21 cellular contexts compared by ENCODE assay signal in genomic region chr6:105573138-105573537, GRCh38.
DNase-seq lines count a peak whose midpoint lies in the region; FAIRE-seq and TF ChIP-seq lines count a peak whose summit lies in the region.
"Had no signal": no experiment of that assay in that cellular context is flagged by ENCODE, and none has a peak within 500 bp of the region (broad histone marks: within the 10 kb centered on the region; RNA-seq: fewer than 3 reads in every experiment).

No MANE protein-coding gene starts in this region.

- H3K4ac ChIP-seq in mesenchymal stem cell (ENCODE audit: low read depth in 1 of 2, low read length in 2 of 2): no peak overlapping the region

- H3K4me2 ChIP-seq in astrocyte (ENCODE audit: low read length): peak overlapping the region; percentile 26
- no peak overlapping the region for H3K4me2 ChIP-seq in mesenchymal stem cell (ENCODE audit: low read length, poor library complexity, severe bottlenecking)

- H3K4me1 Mint-ChIP-seq in astrocyte (ENCODE audit: low read depth, unreplicated experiment): no peaks in the 10 kb centered on the region

- H2BK120ac ChIP-seq in mesenchymal stem cell (ENCODE audit: low read depth, low read length): no peak overlapping the region

- no peak overlapping the region for H2AFZ ChIP-seq in astrocyte (ENCODE audit: low read depth, low read length)
- no peak overlapping the region for H2AFZ ChIP-seq in mesenchymal stem cell (ENCODE audit: low read depth, low read length)

- H3K9me3 ChIP-seq in astrocyte (ENCODE audit: insufficient read depth, low read depth, low read length): no peaks in the 10 kb centered on the region
- no peaks in the 10 kb centered on the region for H3K9me3 ChIP-seq in mesenchymal stem cell (ENCODE audit: control insufficient read depth, low read length)
- H3K9me3 ChIP-seq: BE2C, Peyer's patch, SJCRH30 had no signal

- H3K79me1 ChIP-seq in mesenchymal stem cell (replicated peaks; ENCODE audit: low read length, poor library complexity, severe bottlenecking): no peaks in the 10 kb centered on the region

- peaks cover 4% of the 10 kb centered on the region for H3K27me3 Mint-ChIP-seq in astrocyte (ENCODE audit: low read depth, unreplicated experiment)

- H3K27ac ChIP-seq in astrocyte (ENCODE audit: low read depth, low read length) (peak overlapping the region; percentile 8), mesenchymal stem cell (ENCODE audit: low read length, poor library complexity, severe bottlenecking) (no peak overlapping the region)
- H3K27ac ChIP-seq: Peyer's patch, SJCRH30 had no signal

- H2AK5ac ChIP-seq in mesenchymal stem cell (ENCODE audit: low read length, severe bottlenecking): no peak overlapping the region

- H3K27ac Mint-ChIP-seq in astrocyte (ENCODE audit: unreplicated experiment): no peak overlapping the region

- H3K9ac ChIP-seq in astrocyte (ENCODE audit: low read length) (no peak overlapping the region), mesenchymal stem cell (ENCODE audit: low read length) (no peak overlapping the region)

- H3K9me3 Mint-ChIP-seq in astrocyte (ENCODE audit: unreplicated experiment): no peaks in the 10 kb centered on the region

- no peak overlapping the region for H3K23ac ChIP-seq in mesenchymal stem cell (ENCODE audit: low read length in 2 of 2)

- no peak overlapping the region for H2BK5ac ChIP-seq in mesenchymal stem cell (ENCODE audit: low read depth, low read length, poor library complexity, severe bottlenecking)

- no peaks in the 10 kb centered on the region for H3K27me3 ChIP-seq in astrocyte (ENCODE audit: insufficient read depth, low read length)
- peaks cover 0 to 3% of the 10 kb centered on the region in 2 experiments for H3K27me3 ChIP-seq in mesenchymal stem cell (ENCODE audit: control insufficient read depth in 1 of 2, insufficient read depth in 1 of 2, low read length in 2 of 2)
- H3K27me3 ChIP-seq: Peyer's patch had no signal

- no peak overlapping the region for H3K14ac ChIP-seq in mesenchymal stem cell (ENCODE audit: low read length in 2 of 2)

- H3K4me3 ChIP-seq in astrocyte (ENCODE audit: insufficient read depth, low read depth, low read length) (no peak overlapping the region), mesenchymal stem cell (ENCODE audit: insufficient read depth in 1 of 2, low read depth in 1 of 2, low read length in 2 of 2) (no peak overlapping the region)
- H3K4me3 ChIP-seq: Peyer's patch, SJCRH30 had no signal

- no peak overlapping the region for H3K18ac ChIP-seq in mesenchymal stem cell (ENCODE audit: low read depth in 1 of 2, low read length in 2 of 2)

- H2BK12ac ChIP-seq in mesenchymal stem cell (ENCODE audit: low read length in 2 of 2): no peak overlapping the region

- H3K4me1 ChIP-seq in astrocyte (ENCODE audit: insufficient read depth, low read length): peaks cover 2% of the 10 kb centered on the region
- no peaks in the 10 kb centered on the region for H3K4me1 ChIP-seq in mesenchymal stem cell (ENCODE audit: control insufficient read depth, insufficient read depth, low read depth, low read length)
- H3K4me1 ChIP-seq: BE2C, SJCRH30 had no signal

- no peak for TF ChIP-seq CTCF in astrocyte (IDR thresholded peaks at IDR 0.05; ENCODE audit: insufficient read depth, low read depth, low read length)

- H3K36me3 ChIP-seq in astrocyte (ENCODE audit: insufficient read depth, low read length): no peaks in the 10 kb centered on the region
- H3K36me3 ChIP-seq in mesenchymal stem cell (ENCODE audit: control insufficient read depth in 1 of 2, insufficient read depth in 2 of 2, low read depth in 1 of 2, low read length in 2 of 2): no peaks in the 10 kb centered on the region
- H3K36me3 ChIP-seq: BE2C, Peyer's patch, SJCRH30 had no signal

- no peak overlapping the region for H4K8ac ChIP-seq in mesenchymal stem cell (ENCODE audit: low read length)

- FAIRE-seq in astrocyte (lab: Jason Lieb, UNC) (no peak), islet of Langerhans (lab: Jason Lieb, UNC) (peak; percentile 47)
- FAIRE-seq: A204.1, D721Med, GM12891, HTR-8/SVneo had no signal

- WGBS in mesenchymal stem cell: no CpG with 5 or more reads among the region's 2 CpGs

- H4K20me1 ChIP-seq in astrocyte (ENCODE audit: insufficient read depth, low read length): no peaks in the 10 kb centered on the region

- H2BK15ac ChIP-seq in mesenchymal stem cell (ENCODE audit: low read depth, poor library complexity, severe bottlenecking): no peak overlapping the region

- no peaks in the 10 kb centered on the region for H3K36me3 Mint-ChIP-seq in astrocyte (ENCODE audit: low read depth, unreplicated experiment)

- H3K4me3 Mint-ChIP-seq in astrocyte (ENCODE audit: unreplicated experiment): no peak overlapping the region

- no peak overlapping the region for H4K91ac ChIP-seq in mesenchymal stem cell (ENCODE audit: low read length)

- DNase-seq in EH (ENCODE audit: low read depth): peak; percentile 60
- DNase-seq in HCEC 1CT: peak; percentile 49
- peak; percentile 59 for DNase-seq in astrocyte (ENCODE audit: low read depth)
- DNase-seq in NCI-H526 (lab: John Stamatoyannopoulos, UW): no peak
- DNase-seq in LoVo (ENCODE audit: low spot score): no peak
- DNase-seq in mesenchymal stem cell: no peak
- no peak for DNase-seq in superior temporal gyrus (ENCODE audit: extremely low spot score)
- DNase-seq: BE2C, GOT3, KG1, NCI-H1694 treated with DMSO at 0.1 percent for 48 hours, NCI-H2081 treated with DMSO at 0.1 percent for 48 hours, NCI-H2171 treated with DMSO at 0.1 percent for 48 hours, NCI-H526 treated with DMSO at 0.1 percent for 48 hours, Peyer's patch, SJCRH30 had no signal

- no peaks in the 10 kb centered on the region for H3K79me2 ChIP-seq in astrocyte (ENCODE audit: insufficient read depth, low read length)

Comparison
In these comparisons a context has a peak if more than half of its experiments do, and no peak if none do; other contexts are left out.
1. DNase-seq: peak in EH (single experiment), HCEC 1CT (single experiment) and astrocyte (single experiment); none in NCI-H526 (0 of 2), LoVo (single experiment), mesenchymal stem cell (single experiment) and superior temporal gyrus (single experiment).